ENCODE assay signal across 8 cellular contexts in the genomic region with DNA sequence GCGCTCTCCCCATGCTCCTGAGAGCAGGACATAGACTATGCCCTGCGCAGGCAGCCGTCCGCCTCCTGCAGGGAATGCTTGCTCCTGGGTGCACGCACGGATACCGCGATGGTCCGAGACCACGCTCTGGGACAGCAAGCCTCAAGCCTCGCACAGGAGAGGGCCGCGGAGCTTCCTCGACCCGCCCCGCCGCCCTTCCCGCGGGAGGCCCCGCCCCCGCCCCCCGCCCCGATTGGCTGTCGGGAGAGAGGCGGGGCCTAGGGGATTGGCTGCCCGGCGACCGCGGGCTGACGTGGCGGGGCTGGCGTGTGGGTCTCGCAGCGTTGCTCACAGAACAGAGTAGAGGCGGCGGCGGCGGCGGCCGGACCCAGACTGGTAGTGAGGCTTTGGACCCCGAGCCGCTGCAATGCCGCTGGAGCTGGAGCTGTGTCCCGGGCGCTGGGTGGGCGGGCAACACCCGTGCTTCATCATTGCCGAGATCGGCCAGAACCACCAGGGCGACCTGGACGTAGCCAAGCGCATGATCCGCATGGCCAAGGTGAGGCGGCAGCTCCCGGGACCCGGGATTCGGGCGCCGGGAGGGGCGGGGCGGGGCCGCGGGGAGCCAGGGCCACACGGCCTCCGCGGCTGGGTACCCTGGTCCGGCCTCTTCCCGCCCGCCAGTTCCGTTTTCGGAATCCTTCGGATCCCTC.
A peak's percentile ranks its signal among the peaks of the same experiment; 100 is the strongest.
DNase-seq lines count a peak whose midpoint lies in the region; ATAC-seq lines count a peak whose summit lies in the region.

A gene with protein sequence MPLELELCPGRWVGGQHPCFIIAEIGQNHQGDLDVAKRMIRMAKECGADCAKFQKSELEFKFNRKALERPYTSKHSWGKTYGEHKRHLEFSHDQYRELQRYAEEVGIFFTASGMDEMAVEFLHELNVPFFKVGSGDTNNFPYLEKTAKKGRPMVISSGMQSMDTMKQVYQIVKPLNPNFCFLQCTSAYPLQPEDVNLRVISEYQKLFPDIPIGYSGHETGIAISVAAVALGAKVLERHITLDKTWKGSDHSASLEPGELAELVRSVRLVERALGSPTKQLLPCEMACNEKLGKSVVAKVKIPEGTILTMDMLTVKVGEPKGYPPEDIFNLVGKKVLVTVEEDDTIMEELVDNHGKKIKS (plus strand): TSS at position 330 of the 692 bp plus-strand sequence. CDS start 77 bp downstream, at position 407.

- peak; percentile 95 for ATAC-seq in GM19351 (IDR thresholded peaks at IDR 0.05; ENCODE audit: unreplicated experiment)
- peak; percentile 88 for ATAC-seq in HG03520 (IDR thresholded peaks at IDR 0.05; ENCODE audit: unreplicated experiment)

- peak in 13 of 14 donors; percentile 64 to 94 (median 85) for DNase-seq in C1 segment of cervical spinal cord (lab: John Stamatoyannopoulos, UW)
- DNase-seq in NCI-H748 (lab: John Stamatoyannopoulos, UW; ENCODE audit: unreplicated experiment): peak; percentile 93
- DNase-seq in activated CD4-positive, alpha-beta T cell treated with anti-CD3 and anti-CD28 coated beads, Interleukin-2, amount 50 U/mL, for 1 hour: peak; percentile 89
- DNase-seq in cortex of kidney (lab: John Stamatoyannopoulos, UW): peak; percentile 53
- DNase-seq in left kidney (ENCODE audit: low read depth, low spot score): peak; percentile 96
- DNase-seq in stimulated activated CD4-positive, alpha-beta T cell treated with anti-CD3 and anti-CD28 coated beads, Interleukin-1b, Interleukin-23, amount 100 ng/mL, for 48 hours: peak; percentile 93

Comparison
In these comparisons a context has a peak if more than half of its experiments do, and no peak if none do; other contexts are left out.
1. Peak in every context shown above with its lines: DNase-seq and ATAC-seq.